20 cellular contexts compared by ENCODE assay signal in the genomic region with DNA sequence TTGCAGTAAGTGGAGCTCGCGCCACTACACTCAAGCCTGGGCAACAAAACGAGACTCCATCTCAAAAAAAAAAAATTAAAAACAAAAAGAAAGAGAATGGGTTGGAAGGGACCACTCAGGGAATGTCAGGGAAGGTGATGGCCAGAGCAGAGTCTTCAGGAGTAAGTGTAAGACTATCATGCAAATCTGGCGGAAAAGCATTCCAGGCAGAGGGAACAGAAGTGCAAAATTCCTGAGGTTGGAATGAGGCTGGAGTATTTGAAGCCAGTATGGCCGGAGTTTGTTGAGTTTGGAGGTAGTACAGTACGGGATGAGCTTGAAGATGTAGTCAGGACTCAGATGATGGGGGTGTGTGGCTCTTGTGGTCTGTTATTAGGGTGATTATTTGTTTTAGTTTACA. TPM values are rescaled to one million over a fixed set of nuclear protein-coding genes. Genes with fewer than 3 reads are reported as not detected.
DNase-seq lines count a peak whose midpoint lies in the region; ATAC-seq and TF ChIP-seq lines count a peak whose summit lies in the region.
"Had no signal": no experiment of that assay in that cellular context is flagged by ENCODE, and none has a peak within 500 bp of the region (broad histone marks: within the 10 kb centered on the region; RNA-seq: fewer than 3 reads in every experiment).

No MANE protein-coding gene starts in this region.

- H3K27ac Mint-ChIP-seq in CD14-positive monocyte (peak overlapping the region in 5 of 7 donors; percentile 10 to 72 (median 66)), progenitor cell of endocrine pancreas (peak overlapping the region; percentile 29), mesothelial cell of epicardium (no peak overlapping the region)
- H3K27ac Mint-ChIP-seq in central memory CD8-positive, alpha-beta T cell (ENCODE audit: low read depth): peak overlapping the region; percentile 1
- H3K27ac Mint-ChIP-seq: IgD-negative memory B cell had no signal

- H3K9me3 ChIP-seq in Panc1 (ENCODE audit: control insufficient read depth, insufficient read depth, low read depth, low read length): no peaks in the 10 kb centered on the region
- H3K9me3 ChIP-seq: A549 had no signal

- H3K27me3 Mint-ChIP-seq in CD14-positive monocyte (ENCODE audit: low read depth in 3 of 3) (peaks cover 0 to 3% (median 1%) of the 10 kb centered on the region in 3 donors), progenitor cell of endocrine pancreas (no peaks in the 10 kb centered on the region), mesothelial cell of epicardium (ENCODE audit: low read depth) (no peaks in the 10 kb centered on the region)
- H3K27me3 Mint-ChIP-seq in central memory CD8-positive, alpha-beta T cell: no peaks in the 10 kb centered on the region
- H3K27me3 Mint-ChIP-seq: CD4-positive, CD25-positive, alpha-beta regulatory T cell; CD8-positive, alpha-beta memory T cell; IgD-negative memory B cell had no signal

- H3K9me3 Mint-ChIP-seq in CD14-positive monocyte (peaks cover 0 to 1% (median 0%) of the 10 kb centered on the region in 7 donors), progenitor cell of endocrine pancreas (ENCODE audit: low read depth) (no peaks in the 10 kb centered on the region), mesothelial cell of epicardium (no peaks in the 10 kb centered on the region)
- no peaks in the 10 kb centered on the region for H3K9me3 Mint-ChIP-seq in central memory CD8-positive, alpha-beta T cell
- H3K9me3 Mint-ChIP-seq: CD4-positive, CD25-positive, alpha-beta regulatory T cell; H9; IgD-negative memory B cell had no signal

- BruUV-seq in Panc1 (replicated peaks; lab: Mats Ljungman, UMichigan): no TSS peak

- peaks cover 80% of the 10 kb centered on the region for H3K4me1 Mint-ChIP-seq in CD14-positive monocyte
- H3K4me1 Mint-ChIP-seq in central memory CD8-positive, alpha-beta T cell: peaks cover 47% of the 10 kb centered on the region
- H3K4me1 Mint-ChIP-seq in progenitor cell of endocrine pancreas (ENCODE audit: low read depth): peaks cover 24% of the 10 kb centered on the region
- H3K4me1 Mint-ChIP-seq in mesothelial cell of epicardium: peaks cover 8% of the 10 kb centered on the region

- CTCF ChIA-PET in Panc1 (lab: Charles Lee): interaction anchor here (0.6 to 0.9 kb wide), 3 partner anchors 8 to 151 kb away, joined by 3 to 5 read pairs (median 3); no protein-coding TSS in a partner anchor

- TF ChIP-seq CTCF in CD14-positive monocyte (IDR thresholded peaks at IDR 0.05): no peak
- TF ChIP-seq CTCF in Panc1 (IDR thresholded peaks at IDR 0.05): no peak
- TF ChIP-seq CTCF in progenitor cell of endocrine pancreas (IDR thresholded peaks at IDR 0.05; ENCODE audit: unreplicated experiment): no peak
- TF ChIP-seq CTCF in mesothelial cell of epicardium (IDR thresholded peaks at IDR 0.05; ENCODE audit: unreplicated experiment): no peak

- H3K27me3 ChIP-seq in Panc1 (ENCODE audit: control insufficient read depth, insufficient read depth, low read length): no peaks in the 10 kb centered on the region

- no peak for DNase-seq in CD14-positive monocyte (ENCODE audit: low spot score)
- no peak for DNase-seq in Panc1 (ENCODE audit: low read depth, low spot score)
- no peak for DNase-seq in central memory CD8-positive, alpha-beta T cell (ENCODE audit: low spot score in 2 of 2)
- DNase-seq in progenitor cell of endocrine pancreas (ENCODE audit: low spot score, unreplicated experiment): no peak
- DNase-seq in mesothelial cell of epicardium (ENCODE audit: low spot score in 2 of 2, unreplicated experiment in 2 of 2): no peak
- DNase-seq in DMS79 (lab: John Stamatoyannopoulos, UW): no peak
- DNase-seq in mesenteric fat pad (ENCODE audit: low spot score): no peak
- no peak for DNase-seq in stimulated activated CD4-positive, alpha-beta T cell treated with anti-CD3 and anti-CD28 coated beads, Interleukin-12 subunit alpha, Interleukin-12 subunit beta, amount 100 ng/mL, for 4 hours
- DNase-seq: AML-193; CD4-positive, CD25-positive, alpha-beta regulatory T cell; CD8-positive, alpha-beta memory T cell; COR-L47; DMS 273 treated with DMSO at 0.1 percent for 48 hours; GDM1; GOT3; H9; KG1 had no signal

- peak overlapping the region; percentile 98 for H3K27ac ChIP-seq in Panc1 (ENCODE audit: low read length)
- H3K27ac ChIP-seq: A549 had no signal

- no peak for ATAC-seq in Panc1
- ATAC-seq in central memory CD8-positive, alpha-beta T cell (replicated peaks; ENCODE audit: extremely low read depth, poor library complexity, severe bottlenecking): no peak
- ATAC-seq: HepG2 had no signal

- H3K4me1 ChIP-seq in Panc1 (ENCODE audit: control insufficient read depth, insufficient read depth, low read length): peaks cover 88% of the 10 kb centered on the region

- H3K36me3 ChIP-seq in Panc1 (ENCODE audit: control insufficient read depth, insufficient read depth, low read length): no peaks in the 10 kb centered on the region

- in situ Hi-C loops in Panc1 (cut with HindIII; ENCODE audit: low pct_unique_long_range_greater_than_20kb, low sequenced_read_pairs): no loop called here

- POLR2A ChIA-PET in Panc1 (lab: Charles Lee): interaction anchor here (0.8 to 1.0 kb wide), 2 partner anchors 10 to 25 kb away, joined by 3 read pairs; no protein-coding TSS in a partner anchor

- H3K4me3 ChIP-seq in Panc1 (ENCODE audit: low read depth in 2 of 2, low read length in 2 of 2): no peak overlapping the region
- H3K4me3 ChIP-seq: A549 had no signal

- intact Hi-C loops in CD14-positive monocyte (cut with micrococcal nuclease) (loop anchor here in 1 of 2 donors (10.0 kb wide), 1 partner anchor 239 kb away; no protein-coding TSS in a partner anchor), Panc1 (cut with micrococcal nuclease; ENCODE audit: unreplicated experiment) (no loop called here)

- peaks cover 0 to 2% of the 10 kb centered on the region in 2 donors for H3K36me3 Mint-ChIP-seq in CD14-positive monocyte
- peaks cover 2% of the 10 kb centered on the region for H3K36me3 Mint-ChIP-seq in central memory CD8-positive, alpha-beta T cell (ENCODE audit: insufficient read depth)
- H3K36me3 Mint-ChIP-seq in progenitor cell of endocrine pancreas (ENCODE audit: insufficient read depth): no peaks in the 10 kb centered on the region
- H3K36me3 Mint-ChIP-seq in mesothelial cell of epicardium: no peaks in the 10 kb centered on the region
- H3K36me3 Mint-ChIP-seq: CD4-positive, CD25-positive, alpha-beta regulatory T cell; CD8-positive, alpha-beta memory T cell; IgD-negative memory B cell had no signal

- H3K4me3 Mint-ChIP-seq in CD14-positive monocyte (no peak overlapping the region), progenitor cell of endocrine pancreas (ENCODE audit: low read depth) (no peak overlapping the region), mesothelial cell of epicardium (no peak overlapping the region)
- H3K4me3 Mint-ChIP-seq in central memory CD8-positive, alpha-beta T cell: no peak overlapping the region
- H3K4me3 Mint-ChIP-seq: CD4-positive, CD25-positive, alpha-beta regulatory T cell; CD8-positive, alpha-beta memory T cell; H9; IgD-negative memory B cell had no signal

RNA-seq across cellular contexts. Expression of gene GALNT7, which starts 7.4 kb away (rescaled TPM):
- 10 to 100 TPM; 19.7 to 29.0 TPM for polyA plus RNA-seq in CD14-positive monocyte
- 156 TPM for total RNA-seq in Panc1 (2021; ENCODE audit: unreplicated experiment)
- polyA plus RNA-seq in Panc1 (2012; ENCODE audit: insufficient read length): 83.0 TPM
- 65.6 and 67.8 TPM in 2 replicates for total RNA-seq in progenitor cell of endocrine pancreas
- total RNA-seq in mesothelial cell of epicardium: 35.8 to 38.8 TPM (median 36.7 TPM) in 3 replicates
- 9.8 TPM for total RNA-seq in mesenteric fat pad
